In the genomic region with DNA sequence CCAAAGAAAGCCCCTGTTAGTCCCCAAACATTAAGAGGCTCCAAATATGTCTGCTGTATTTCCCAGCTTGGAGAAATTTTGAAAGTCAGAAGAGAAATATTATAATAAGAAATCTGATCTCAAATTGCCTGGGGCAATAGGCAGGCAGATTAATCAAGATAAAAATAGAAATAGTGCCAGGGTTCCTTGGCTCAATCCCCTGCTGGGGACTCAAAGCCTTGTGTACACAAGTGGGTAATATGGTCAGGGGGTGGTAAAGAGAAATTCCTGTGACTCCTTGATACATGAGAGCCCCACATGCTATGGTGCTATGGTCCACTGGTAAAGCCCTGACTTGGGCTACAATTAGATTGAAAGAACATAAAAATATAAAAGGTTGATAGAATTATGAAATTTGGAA, we compare ENCODE assay signal across 15 cellular contexts. TPM values are rescaled to one million over a fixed set of nuclear protein-coding genes. Genes with fewer than 3 reads are reported as not detected.
A peak's percentile ranks its signal among the peaks of the same experiment; 100 is the strongest.
DNase-seq lines count a peak whose midpoint lies in the region; ATAC-seq and TF ChIP-seq lines count a peak whose summit lies in the region.
"Had no signal": no experiment of that assay in that cellular context is flagged by ENCODE, and none has a peak within 500 bp of the region (broad histone marks: within the 10 kb centered on the region; RNA-seq: fewer than 3 reads in every experiment).

No MANE protein-coding gene starts in this region.

- H3K9me3 ChIP-seq in SK-N-MC (ENCODE audit: low read depth, low read length) = no peaks in the 10 kb centered on the region
- H3K9me3 ChIP-seq: HAP-1 had no signal

- H3K27me3 ChIP-seq in GM23338 (ENCODE audit: insufficient read depth) = no peaks in the 10 kb centered on the region

- no peak overlapping the region for H3K27ac ChIP-seq in GM23338 (ENCODE audit: low read depth)
- peak overlapping the region; percentile 48; the same call in 1 of the 2 replicates for H3K27ac ChIP-seq in SK-N-MC

- H3K4me3 ChIP-seq in GM23338 (no peak overlapping the region), SK-N-MC (peak overlapping the region; percentile 34)
- H3K4me3 ChIP-seq: HAP-1 had no signal

- H3K27ac Mint-ChIP-seq in GM23338 = no peak overlapping the region
- no peak overlapping the region for H3K27ac Mint-ChIP-seq in stimulated activated naive CD8-positive, alpha-beta T cell treated with anti-CD3 and anti-CD28 coated beads, Interleukin-15, amount 100 ng/mL, for 72 hours
- H3K27ac Mint-ChIP-seq: CD8-positive, alpha-beta T cell had no signal

- H3K79me2 ChIP-seq in GM23338 (replicated peaks; ENCODE audit: insufficient read depth) = no peaks in the 10 kb centered on the region

- no peaks in the 10 kb centered on the region for H3K27me3 Mint-ChIP-seq in GM23338 (ENCODE audit: insufficient read depth, low read depth, poor library complexity)
- H3K27me3 Mint-ChIP-seq in stimulated activated naive CD8-positive, alpha-beta T cell treated with anti-CD3 and anti-CD28 coated beads, Interleukin-15, amount 100 ng/mL, for 72 hours = peaks cover 11% of the 10 kb centered on the region
- H3K27me3 Mint-ChIP-seq: IgD-negative memory B cell had no signal

- H3K4me3 Mint-ChIP-seq in GM23338 = no peak overlapping the region
- no peak overlapping the region for H3K4me3 Mint-ChIP-seq in stimulated activated naive CD8-positive, alpha-beta T cell treated with anti-CD3 and anti-CD28 coated beads, Interleukin-15, amount 100 ng/mL, for 72 hours
- H3K4me3 Mint-ChIP-seq: CD8-positive, alpha-beta T cell; IgD-negative memory B cell had no signal

- H3F3A ChIP-seq in GM23338 (replicated peaks; ENCODE audit: low read depth) = no peaks in the 10 kb centered on the region

- peaks cover 3% of the 10 kb centered on the region; the same call in 1 of the 2 replicates for H3K9me2 ChIP-seq in GM23338 (ENCODE audit: insufficient read depth)

- H3K36me3 ChIP-seq in GM23338 (ENCODE audit: insufficient read depth) (no peaks in the 10 kb centered on the region), SK-N-MC (ENCODE audit: insufficient read depth, low read length) (no peaks in the 10 kb centered on the region)
- H3K36me3 ChIP-seq: HAP-1 had no signal

- no peaks in the 10 kb centered on the region for H3K36me3 Mint-ChIP-seq in GM23338 (ENCODE audit: low read depth)
- H3K36me3 Mint-ChIP-seq: CD8-positive, alpha-beta T cell had no signal

- H3K4me1 Mint-ChIP-seq in GM23338 = peaks cover 10% of the 10 kb centered on the region
- H3K4me1 Mint-ChIP-seq in stimulated activated naive CD8-positive, alpha-beta T cell treated with anti-CD3 and anti-CD28 coated beads, Interleukin-15, amount 100 ng/mL, for 72 hours = peaks cover 39% of the 10 kb centered on the region

- H3K9ac ChIP-seq in SK-N-MC (ENCODE audit: insufficient read length) = no peak overlapping the region

- peaks cover 7% of the 10 kb centered on the region; the same call in 1 of the 2 replicates for H3K4me1 ChIP-seq in GM23338 (ENCODE audit: insufficient read depth)

- DNase-seq in DMS79 (lab: John Stamatoyannopoulos, UW) (peak; percentile 78), GM23338 (ENCODE audit: low spot score) (no peak), NCI-H146 treated with DMSO at 0.1 percent for 48 hours (lab: John Stamatoyannopoulos, UW; ENCODE audit: unreplicated experiment) (peak; percentile 71), SK-N-MC (ENCODE audit: low read depth, low spot score) (peak; percentile 61), dermis blood vessel endothelial cell (no peak)
- DNase-seq in stimulated activated naive CD8-positive, alpha-beta T cell treated with anti-CD3 and anti-CD28 coated beads, Interleukin-15, amount 100 ng/mL, for 72 hours = no peak
- DNase-seq: CD8-positive, alpha-beta T cell; NCI-H2029; NCI-H345; NCI-H748 treated with DMSO at 0.1 percent for 48 hours; SIG-M5; T-helper 9 cell had no signal

- no peak for ATAC-seq in GM23338
- ATAC-seq in stimulated activated naive CD8-positive, alpha-beta T cell treated with anti-CD3 and anti-CD28 coated beads, Interleukin-15, amount 100 ng/mL, for 72 hours = no peak
- ATAC-seq in HG03460 (IDR thresholded peaks at IDR 0.05; ENCODE audit: unreplicated experiment) = no peak
- ATAC-seq: CD8-positive, alpha-beta T cell had no signal

- no peaks in the 10 kb centered on the region; the same call in 2 of the 3 replicates for H3K9me3 Mint-ChIP-seq in GM23338
- no peaks in the 10 kb centered on the region for H3K9me3 Mint-ChIP-seq in stimulated activated naive CD8-positive, alpha-beta T cell treated with anti-CD3 and anti-CD28 coated beads, Interleukin-15, amount 100 ng/mL, for 72 hours
- H3K9me3 Mint-ChIP-seq: CD8-positive, alpha-beta T cell; IgD-negative memory B cell had no signal

- TF ChIP-seq CTCF in GM23338 (conservative IDR thresholded peaks at IDR 0.05; ENCODE audit: low read depth in 2 of 2) = no peak

- no peaks in the 10 kb centered on the region for H4K20me1 ChIP-seq in GM23338 (replicated peaks; ENCODE audit: insufficient read depth)

- H2AFZ ChIP-seq in GM23338 = no peak overlapping the region

- H3K4me2 ChIP-seq in GM23338 = peak overlapping the region; percentile 15; the same call in 1 of the 2 replicates

TF ChIP-seq in GM23338, 12 proteins besides CTCF, POLR2A, EP300 and RAD21 (continues in another document):
- no peak for TF ChIP-seq POLR2AphosphoS5 (IDR thresholded peaks at IDR 0.05; ENCODE audit: low read depth)
- TF ChIP-seq, protein P1, sequence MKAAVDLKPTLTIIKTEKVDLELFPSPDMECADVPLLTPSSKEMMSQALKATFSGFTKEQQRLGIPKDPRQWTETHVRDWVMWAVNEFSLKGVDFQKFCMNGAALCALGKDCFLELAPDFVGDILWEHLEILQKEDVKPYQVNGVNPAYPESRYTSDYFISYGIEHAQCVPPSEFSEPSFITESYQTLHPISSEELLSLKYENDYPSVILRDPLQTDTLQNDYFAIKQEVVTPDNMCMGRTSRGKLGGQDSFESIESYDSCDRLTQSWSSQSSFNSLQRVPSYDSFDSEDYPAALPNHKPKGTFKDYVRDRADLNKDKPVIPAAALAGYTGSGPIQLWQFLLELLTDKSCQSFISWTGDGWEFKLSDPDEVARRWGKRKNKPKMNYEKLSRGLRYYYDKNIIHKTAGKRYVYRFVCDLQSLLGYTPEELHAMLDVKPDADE (IDR thresholded peaks at IDR 0.05) = no peak
- TF ChIP-seq ZNF114 (CRISPR knock-in tag; IDR thresholded peaks at IDR 0.05) = no peak
- no peak for TF ChIP-seq NANOG (IDR thresholded peaks at IDR 0.05; ENCODE audit: borderline replicate concordance)
- TF ChIP-seq, protein P2, sequence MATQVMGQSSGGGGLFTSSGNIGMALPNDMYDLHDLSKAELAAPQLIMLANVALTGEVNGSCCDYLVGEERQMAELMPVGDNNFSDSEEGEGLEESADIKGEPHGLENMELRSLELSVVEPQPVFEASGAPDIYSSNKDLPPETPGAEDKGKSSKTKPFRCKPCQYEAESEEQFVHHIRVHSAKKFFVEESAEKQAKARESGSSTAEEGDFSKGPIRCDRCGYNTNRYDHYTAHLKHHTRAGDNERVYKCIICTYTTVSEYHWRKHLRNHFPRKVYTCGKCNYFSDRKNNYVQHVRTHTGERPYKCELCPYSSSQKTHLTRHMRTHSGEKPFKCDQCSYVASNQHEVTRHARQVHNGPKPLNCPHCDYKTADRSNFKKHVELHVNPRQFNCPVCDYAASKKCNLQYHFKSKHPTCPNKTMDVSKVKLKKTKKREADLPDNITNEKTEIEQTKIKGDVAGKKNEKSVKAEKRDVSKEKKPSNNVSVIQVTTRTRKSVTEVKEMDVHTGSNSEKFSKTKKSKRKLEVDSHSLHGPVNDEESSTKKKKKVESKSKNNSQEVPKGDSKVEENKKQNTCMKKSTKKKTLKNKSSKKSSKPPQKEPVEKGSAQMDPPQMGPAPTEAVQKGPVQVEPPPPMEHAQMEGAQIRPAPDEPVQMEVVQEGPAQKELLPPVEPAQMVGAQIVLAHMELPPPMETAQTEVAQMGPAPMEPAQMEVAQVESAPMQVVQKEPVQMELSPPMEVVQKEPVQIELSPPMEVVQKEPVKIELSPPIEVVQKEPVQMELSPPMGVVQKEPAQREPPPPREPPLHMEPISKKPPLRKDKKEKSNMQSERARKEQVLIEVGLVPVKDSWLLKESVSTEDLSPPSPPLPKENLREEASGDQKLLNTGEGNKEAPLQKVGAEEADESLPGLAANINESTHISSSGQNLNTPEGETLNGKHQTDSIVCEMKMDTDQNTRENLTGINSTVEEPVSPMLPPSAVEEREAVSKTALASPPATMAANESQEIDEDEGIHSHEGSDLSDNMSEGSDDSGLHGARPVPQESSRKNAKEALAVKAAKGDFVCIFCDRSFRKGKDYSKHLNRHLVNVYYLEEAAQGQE (IDR thresholded peaks at IDR 0.05; ENCODE audit: unreplicated experiment) = no peak
- TF ChIP-seq EZH2phosphoT487 (IDR thresholded peaks at IDR 0.05; ENCODE audit: unreplicated experiment) = no peak
- TF ChIP-seq ZNF331 (CRISPR knock-in tag; IDR thresholded peaks at IDR 0.05; ENCODE audit: low read depth) = no peak
- no peak for TF ChIP-seq EZH2 (IDR thresholded peaks at IDR 0.05; ENCODE audit: low read depth, unreplicated experiment)
- no peak for TF ChIP-seq STAT1 (IDR thresholded peaks at IDR 0.05; ENCODE audit: unreplicated experiment)
- TF ChIP-seq JUNB (IDR thresholded peaks at IDR 0.05; ENCODE audit: unreplicated experiment) = no peak

RNA-seq across cellular contexts. Expression of a gene that starts 41.3 kb away (rescaled TPM):
- total RNA-seq in GM23338 (2014; rRNA removed; shearing (Covaris generic)) = 44.4 and 54.9 TPM in 2 replicates
- 24.8 and 26.5 TPM in 2 replicates for polyA plus RNA-seq in GM23338 (2016; fragmentation: Nextera tagmentation; extraction: Ambion mirVana)
- total RNA-seq in dermis blood vessel endothelial cell = 18.4 and 20.7 TPM in 2 replicates

Comparison
In these comparisons a context has a peak if more than half of its experiments do, and no peak if none do; other contexts are left out.
1. DNase-seq: peak in DMS79 (single experiment), NCI-H146 treated with DMSO at 0.1 percent for 48 hours (single experiment) and SK-N-MC (single experiment); none in GM23338 (single experiment), stimulated activated naive CD8-positive, alpha-beta T cell treated with anti-CD3 and anti-CD28 coated beads, Interleukin-15, amount 100 ng/mL, for 72 hours (0 of 2) and dermis blood vessel endothelial cell (single experiment).